Comparison of ENCODE assay signal across 1 cellular context in genomic region chr9:91086657-91087563, GRCh38.
TF ChIP-seq lines count a peak whose summit lies in the region.

No MANE protein-coding gene starts in this region.

TF ChIP-seq in IMR-90, 13 proteins besides CTCF, POLR2A, EP300 and RAD21:
- TF ChIP-seq CEBPB (IDR thresholded peaks at IDR 0.05; ENCODE audit: low read depth, low read length) (peak; percentile 48), RFX5 (IDR thresholded peaks at IDR 0.05; ENCODE audit: low read depth, low read length) (no peak)
